In the genomic region with DNA sequence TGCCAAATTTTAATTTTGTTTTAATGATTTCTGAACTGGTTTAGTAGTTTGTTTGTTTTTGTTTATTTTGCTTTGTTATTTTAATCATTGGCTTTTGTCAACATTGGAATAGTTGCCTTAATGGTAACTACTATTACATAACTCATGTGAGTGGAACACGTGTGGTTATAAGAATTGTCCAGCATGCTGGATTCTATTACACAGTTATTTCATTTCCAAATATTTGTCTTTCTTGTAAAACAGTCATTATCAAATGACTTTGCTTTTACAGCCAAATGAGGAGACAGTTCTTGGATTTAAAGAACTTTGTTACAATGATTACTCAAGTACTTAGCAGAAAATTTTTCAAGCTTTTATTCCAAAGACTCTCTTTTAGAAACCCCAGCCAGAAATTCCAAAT, we compare ENCODE assay signal across 21 cellular contexts.
"Had no signal": no experiment of that assay in that cellular context is flagged by ENCODE, and none has a peak within 500 bp of the region (broad histone marks: within the 10 kb centered on the region; RNA-seq: fewer than 3 reads in every experiment).

No MANE protein-coding gene starts in this region.

- H3K9me3 ChIP-seq: body of pancreas, left lung, lower lobe of right lung, ovary, prostate gland, thoracic aorta, uterus had no signal

- H3K27me3 ChIP-seq: body of pancreas, left lung, ovary, uterus had no signal

- H3K27ac ChIP-seq: body of pancreas, left lung, lower lobe of right lung, ovary, prostate gland, thoracic aorta, uterus had no signal

- ATAC-seq: body of pancreas; left lung; lower lobe of right lung; naive thymus-derived CD4-positive, alpha-beta T cell; sciatic nerve; stimulated activated effector memory CD8-positive, alpha-beta T cell treated with anti-CD3 and anti-CD28 coated beads, Interleukin-12 subunit alpha, Interleukin-12 subunit beta, amount 100 ng/mL, for 72 hours had no signal

- DNase-seq: activated CD4-positive, alpha-beta T cell treated with anti-CD3 and anti-CD28 coated beads for 48 hours; activated CD4-positive, alpha-beta T cell treated with anti-CD3 and anti-CD28 coated beads, Interleukin-2, amount 50 U/mL, for 48 hours; activated CD8-positive, alpha-beta memory T cell treated with anti-CD3 and anti-CD28 coated beads for 24 hours; activated effector memory CD4-positive, alpha-beta T cell treated with Interleukin-2 at 50 U/mL for 16 hours; activated naive CD4-positive, alpha-beta T cell treated with Interleukin-2 at 50 U/mL for 16 hours; anterior cingulate cortex; body of pancreas; effector CD8-positive, alpha-beta T cell; left lung; lower lobe of right lung; naive thymus-derived CD4-positive, alpha-beta T cell; ovary; retina; small intestine; stimulated activated CD4-positive, alpha-beta T cell treated with anti-CD3 and anti-CD28 coated beads, Interleukin-4, amount 100 ng/mL, for 24 hours; trophoblast cell; uterus had no signal

- H3K36me3 ChIP-seq: left lung, lower lobe of right lung, ovary, prostate gland, thoracic aorta, uterus had no signal

- H3K4me1 ChIP-seq: body of pancreas, left lung, lower lobe of right lung, prostate gland, uterus had no signal

- H3K4me3 ChIP-seq: body of pancreas, left lung, lower lobe of right lung, ovary, prostate gland, thoracic aorta, uterus had no signal
